Comparison of ENCODE assay signal across 11 cellular contexts in genomic region chr3:46953265-46954010, GRCh38. TPM values are rescaled to one million over a fixed set of nuclear protein-coding genes. Genes with fewer than 3 reads are reported as not detected.
DNase-seq lines count a peak whose midpoint lies in the region; ATAC-seq and TF ChIP-seq lines count a peak whose summit lies in the region.
"Had no signal": no experiment of that assay in that cellular context is flagged by ENCODE, and none has a peak within 500 bp of the region (broad histone marks: within the 10 kb centered on the region; RNA-seq: fewer than 3 reads in every experiment).

No MANE protein-coding gene starts in this region.

- DNase-seq in cardiac muscle cell (ENCODE audit: low read depth in 1 of 2, low spot score in 1 of 2) (no peak), Right ventricle myocardium superior (no peak), NOMO-1 (lab: John Stamatoyannopoulos, UW; ENCODE audit: unreplicated experiment in 2 of 2) (peak; percentile 79 to 92), upper lobe of left lung (no peak), hypothalamus (lab: John Stamatoyannopoulos, UW) (no peak), GM20000 (ENCODE audit: low spot score) (no peak)
- peak in 1 of 3 donors; percentile 10 for DNase-seq in effector memory CD4-positive, alpha-beta T cell
- DNase-seq: COR-L47, mesendoderm, NCI-H774 had no signal

- peak overlapping the region; percentile 56 for H3K27ac ChIP-seq in cardiac muscle cell
- peak overlapping the region; percentile 56 for H3K27ac ChIP-seq in effector memory CD4-positive, alpha-beta T cell (ENCODE audit: insufficient read depth, low read length, poor library complexity, severe bottlenecking)
- peak overlapping the region; percentile 31 to 59 (median 53) for H3K27ac ChIP-seq in upper lobe of left lung

- 56 to 74% methylated on average over 7 of the region's 7 CpGs for WGBS in upper lobe of left lung, 2 donors

- intact Hi-C loops in Right ventricle myocardium superior (cut with DNase I) = no loop called here

- peaks cover 42% of the 10 kb centered on the region for H3K4me1 ChIP-seq in cardiac muscle cell (ENCODE audit: low read depth)
- peaks cover 75% of the 10 kb centered on the region for H3K4me1 ChIP-seq in effector memory CD4-positive, alpha-beta T cell (ENCODE audit: control insufficient read depth, insufficient read depth, low read length, poor library complexity, severe bottlenecking)
- H3K4me1 ChIP-seq in upper lobe of left lung = peaks cover 79 to 84% (median 83%) of the 10 kb centered on the region in 4 donors

- H3K9me3 ChIP-seq in cardiac muscle cell (ENCODE audit: low read depth) (no peaks in the 10 kb centered on the region), upper lobe of left lung (no peaks in the 10 kb centered on the region)
- H3K9me3 ChIP-seq in effector memory CD4-positive, alpha-beta T cell (ENCODE audit: control insufficient read depth, low read length) = no peaks in the 10 kb centered on the region

- ATAC-seq in Right ventricle myocardium superior (ENCODE audit: poor library complexity) (no peak), upper lobe of left lung (ENCODE audit: low FRiP score in 2 of 2) (peak in 1 of 2 donors; percentile 40), HG03095 (IDR thresholded peaks at IDR 0.05; ENCODE audit: unreplicated experiment) (no peak)

- H3K36me3 ChIP-seq in cardiac muscle cell = no peaks in the 10 kb centered on the region
- H3K36me3 ChIP-seq in effector memory CD4-positive, alpha-beta T cell (ENCODE audit: control insufficient read depth, insufficient read depth, low read length) = no peaks in the 10 kb centered on the region
- H3K36me3 ChIP-seq in upper lobe of left lung = no peaks in the 10 kb centered on the region

- TF ChIP-seq EP300 in upper lobe of left lung (IDR thresholded peaks at IDR 0.05) = no peak

- TF ChIP-seq CTCF in cardiac muscle cell (IDR thresholded peaks at IDR 0.05; ENCODE audit: low read depth, low read length) (no peak), upper lobe of left lung (IDR thresholded peaks at IDR 0.05) (no peak), GM20000 (IDR thresholded peaks at IDR 0.05; ENCODE audit: extremely low read depth, missing control alignments) (no peak)

- H3K4me3 ChIP-seq in cardiac muscle cell (no peak overlapping the region), upper lobe of left lung (no peak overlapping the region)
- H3K4me3 ChIP-seq in effector memory CD4-positive, alpha-beta T cell (ENCODE audit: insufficient read depth, low read depth, low read length, poor library complexity, severe bottlenecking) = peak overlapping the region; percentile 20

- H3K27me3 ChIP-seq in cardiac muscle cell (no peaks in the 10 kb centered on the region), upper lobe of left lung (no peaks in the 10 kb centered on the region)
- no peaks in the 10 kb centered on the region for H3K27me3 ChIP-seq in effector memory CD4-positive, alpha-beta T cell (replicated peaks; ENCODE audit: control insufficient read depth, insufficient read depth, low read length, poor library complexity, severe bottlenecking)

- no peak for TF ChIP-seq POLR2A in upper lobe of left lung (IDR thresholded peaks at IDR 0.05)

RNA-seq across cellular contexts. Expression of gene CCDC12, which starts 23.1 kb away (rescaled TPM):
- total RNA-seq in cardiac muscle cell (43.9 and 53.8 TPM in 2 replicates), Right ventricle myocardium superior (29.2 TPM), upper lobe of left lung (10 to 100 TPM; 42.3 to 93.2 (median 69.8) TPM)
- polyA plus RNA-seq in cardiac muscle cell = 73.1 and 78.4 TPM in 2 replicates

RNA-seq across cellular contexts. Expression of gene NBEAL2, which starts 26.0 kb away (rescaled TPM):
- total RNA-seq in cardiac muscle cell (10.6 and 14.2 TPM in 2 replicates), Right ventricle myocardium superior (11.7 TPM), upper lobe of left lung (100 to 1,000 TPM in 5 of 6 donors, 10 to 100 TPM in 1; 94.7 to 436 (median 163) TPM)
- polyA plus RNA-seq in cardiac muscle cell = 7.8 and 8.3 TPM in 2 replicates

Comparison
In these comparisons a context has a peak if more than half of its experiments do, and no peak if none do; other contexts are left out.
1. DNase-seq: peak in NOMO-1 (2 of 2); none in cardiac muscle cell (0 of 2), Right ventricle myocardium superior (single experiment), upper lobe of left lung (0 of 2), hypothalamus (0 of 51) and GM20000 (single experiment).
2. Peak in every context shown above with its lines, with median percentiles within 50 percentile points of each other: H3K27ac ChIP-seq.